28 cellular contexts compared by ENCODE assay signal in the genomic region with DNA sequence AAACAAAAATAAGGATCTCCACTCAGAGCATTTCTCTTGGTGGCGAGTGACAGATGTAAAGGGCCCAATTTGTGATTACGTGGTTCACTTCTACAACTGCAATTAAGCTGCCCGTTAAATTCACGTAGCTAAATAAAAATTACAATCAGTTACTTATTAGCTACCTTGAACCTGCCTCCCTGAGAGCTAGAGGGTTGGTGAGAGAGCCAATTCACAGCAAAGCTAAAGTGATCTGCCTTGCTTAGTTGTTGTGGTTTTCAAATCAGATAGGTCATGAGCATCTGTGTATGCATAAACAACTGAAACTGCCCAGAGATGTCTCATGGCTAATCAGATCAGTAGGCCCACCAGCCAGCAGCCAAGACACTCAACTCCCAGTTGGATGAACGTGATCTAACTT.
A peak's percentile ranks its signal among the peaks of the same experiment; 100 is the strongest.
DNase-seq lines count a peak whose midpoint lies in the region; ATAC-seq, FAIRE-seq and TF ChIP-seq lines count a peak whose summit lies in the region.
"Had no signal": no experiment of that assay in that cellular context is flagged by ENCODE, and none has a peak within 500 bp of the region (broad histone marks: within the 10 kb centered on the region; RNA-seq: fewer than 3 reads in every experiment).

No MANE protein-coding gene starts in this region.

- H3K9me2 ChIP-seq in GM23338 (ENCODE audit: insufficient read depth) (peaks cover 2% of the 10 kb centered on the region; the same call in 1 of the 2 replicates), hepatocyte (replicated peaks; ENCODE audit: insufficient read depth) (no peaks in the 10 kb centered on the region)
- H3K9me2 ChIP-seq: SK-N-SH had no signal

- FAIRE-seq in pancreas (lab: Jason Lieb, UNC): no peak
- FAIRE-seq: GM12878 had no signal

- ATAC-seq in GM23338 (no peak), pancreas (peak; percentile 28 to 50 (median 44))
- ATAC-seq: activated naive CD8-positive, alpha-beta T cell treated with anti-CD3 and anti-CD28 coated beads, Interleukin-2, amount 50 U/mL, for 24 hours; foreskin keratinocyte; GM12878; Right ventricle myocardium inferior; sciatic nerve had no signal

- H3K9me3 Mint-ChIP-seq in GM23338: no peaks in the 10 kb centered on the region
- H3K9me3 Mint-ChIP-seq: activated CD4-positive, alpha-beta memory T cell treated with anti-CD3 and anti-CD28 coated beads for 36 hours; activated naive CD8-positive, alpha-beta T cell treated with anti-CD3 and anti-CD28 coated beads, Interleukin-2, amount 50 U/mL, for 24 hours; dendritic cell treated with granulocyte-macrophage colony-stimulating factor and Interleukin-4, amounts not matched to agents 40 ng/mL and 50 ng/mL, for 4 days had no signal

- 62% methylated on average over 5 of the region's 5 CpGs for WGBS in hepatocyte (ENCODE audit: low lambda C conversion rate, missing lambda C conversion rate)
- 26 to 39% methylated on average over 5 of the region's 5 CpGs for WGBS in pancreas, 2 donors

- no peak for DNase-seq in GM23338 (ENCODE audit: low spot score)
- DNase-seq in Peyer's patch: no peak
- DNase-seq in hepatocyte (ENCODE audit: low spot score): no peak
- no peak for DNase-seq in pancreas
- no peak for DNase-seq in UCSD-AML1 (lab: John Stamatoyannopoulos, UW; ENCODE audit: unreplicated experiment)
- no peak for DNase-seq in GM20000 (ENCODE audit: low spot score)
- DNase-seq in WERI-Rb-1: no peak
- no peak for DNase-seq in RKO (ENCODE audit: low spot score)
- DNase-seq: activated CD4-positive, alpha-beta memory T cell treated with anti-CD3 and anti-CD28 coated beads for 36 hours; activated CD4-positive, CD25-positive, alpha-beta regulatory T cell treated with anti-CD3 and anti-CD28 coated beads, Interleukin-2, amount 50 U/mL, for 72 hours; activated naive CD4-positive, alpha-beta T cell; activated naive CD8-positive, alpha-beta T cell treated with anti-CD3 and anti-CD28 coated beads, Interleukin-2, amount 50 U/mL, for 24 hours; DMS153; foreskin keratinocyte; H7; Karpas-422; kidney glomerular epithelial cell; NCI-H1436 treated with DMSO at 0.1 percent for 48 hours; NCI-H446 treated with DMSO at 0.1 percent for 48 hours; SK-N-SH; stimulated activated CD4-positive, alpha-beta T cell treated with anti-CD3 and anti-CD28 coated beads, Interleukin-4, amount 100 ng/mL, for 1 hour; trophoblast cell had no signal

- no peaks in the 10 kb centered on the region for H3K79me2 ChIP-seq in GM23338 (replicated peaks; ENCODE audit: insufficient read depth)
- H3K79me2 ChIP-seq in hepatocyte: no peaks in the 10 kb centered on the region

- no peaks in the 10 kb centered on the region for H3F3A ChIP-seq in GM23338 (replicated peaks; ENCODE audit: low read depth)

- H3K27ac Mint-ChIP-seq in GM23338: no peak overlapping the region
- H3K27ac Mint-ChIP-seq: activated CD4-positive, alpha-beta memory T cell treated with anti-CD3 and anti-CD28 coated beads for 36 hours; activated naive CD8-positive, alpha-beta T cell treated with anti-CD3 and anti-CD28 coated beads, Interleukin-2, amount 50 U/mL, for 24 hours; dendritic cell treated with granulocyte-macrophage colony-stimulating factor and Interleukin-4, amounts not matched to agents 40 ng/mL and 50 ng/mL, for 4 days; memory B cell had no signal

- TF ChIP-seq CTCF in GM23338 (conservative IDR thresholded peaks at IDR 0.05; ENCODE audit: low read depth in 2 of 2) (no peak), Peyer's patch (IDR thresholded peaks at IDR 0.05) (no peak), hepatocyte (IDR thresholded peaks at IDR 0.05; ENCODE audit: poor library complexity) (no peak), pancreas (IDR thresholded peaks at IDR 0.05) (no peak), GM20000 (IDR thresholded peaks at IDR 0.05; ENCODE audit: extremely low read depth, missing control alignments) (no peak), WERI-Rb-1 (IDR thresholded peaks at IDR 0.05; ENCODE audit: low read depth, low read length) (no peak)

- H3K27me3 Mint-ChIP-seq in GM23338 (ENCODE audit: insufficient read depth, low read depth, poor library complexity): peaks cover 6% of the 10 kb centered on the region
- H3K27me3 Mint-ChIP-seq: activated naive CD8-positive, alpha-beta T cell treated with anti-CD3 and anti-CD28 coated beads, Interleukin-2, amount 50 U/mL, for 24 hours had no signal

- peak overlapping the region; percentile 7; the same call in 1 of the 2 replicates for H2AFZ ChIP-seq in GM23338
- H2AFZ ChIP-seq in hepatocyte: no peak overlapping the region

- H3K36me3 Mint-ChIP-seq in GM23338 (ENCODE audit: low read depth): no peaks in the 10 kb centered on the region
- H3K36me3 Mint-ChIP-seq: activated CD4-positive, alpha-beta memory T cell treated with anti-CD3 and anti-CD28 coated beads for 36 hours; memory B cell had no signal

- TF ChIP-seq POLR2A in Peyer's patch (IDR thresholded peaks at IDR 0.05): no peak

- no peaks in the 10 kb centered on the region for H3K4me1 Mint-ChIP-seq in GM23338
- H3K4me1 Mint-ChIP-seq: activated naive CD8-positive, alpha-beta T cell treated with anti-CD3 and anti-CD28 coated beads, Interleukin-2, amount 50 U/mL, for 24 hours; memory B cell had no signal

- H4K20me1 ChIP-seq in GM23338 (replicated peaks; ENCODE audit: insufficient read depth): no peaks in the 10 kb centered on the region
- H4K20me1 ChIP-seq in hepatocyte (ENCODE audit: insufficient read depth, poor library complexity, severe bottlenecking): no peaks in the 10 kb centered on the region

- H3K4me2 ChIP-seq in GM23338 (no peak overlapping the region), hepatocyte (peak overlapping the region; percentile 50)
- H3K4me2 ChIP-seq: SK-N-SH had no signal

- H3K4me3 ChIP-seq in GM23338: no peak overlapping the region
- H3K4me3 ChIP-seq in Peyer's patch: no peak overlapping the region
- H3K4me3 ChIP-seq in hepatocyte: no peak overlapping the region
- peak overlapping the region in 2 of 4 donors; percentile 2 to 14 for H3K4me3 ChIP-seq in pancreas
- H3K4me3 ChIP-seq in WERI-Rb-1 (ENCODE audit: low read depth, low read length): no peak overlapping the region
- H3K4me3 ChIP-seq: esophagus muscularis mucosa, GM12878 had no signal

- H3K4me1 ChIP-seq in GM23338 (ENCODE audit: insufficient read depth) (no peaks in the 10 kb centered on the region), Peyer's patch (peaks cover 0 to 48% (median 3%) of the 10 kb centered on the region in 4 donors), hepatocyte (ENCODE audit: insufficient read depth) (peaks cover 29% of the 10 kb centered on the region), pancreas (peaks cover 22 to 28% (median 22%) of the 10 kb centered on the region in 3 donors)
- H3K4me1 ChIP-seq: foreskin keratinocyte had no signal

- no peaks in the 10 kb centered on the region for H3K9me3 ChIP-seq in Peyer's patch
- no peaks in the 10 kb centered on the region for H3K9me3 ChIP-seq in hepatocyte (ENCODE audit: low read depth)
- no peaks in the 10 kb centered on the region for H3K9me3 ChIP-seq in pancreas
- peaks cover 3% of the 10 kb centered on the region for H3K9me3 ChIP-seq in WERI-Rb-1 (ENCODE audit: severe bottlenecking)
- H3K9me3 ChIP-seq: esophagus muscularis mucosa, SK-N-SH had no signal

- H3K27ac ChIP-seq in GM23338 (ENCODE audit: low read depth) (no peak overlapping the region), Peyer's patch (peak overlapping the region in 3 of 4 donors; percentile 49 to 65 (median 53)), hepatocyte (peak overlapping the region; percentile 41), pancreas (peak overlapping the region; percentile 21 to 62 (median 52)), WERI-Rb-1 (no peak overlapping the region)
- H3K27ac ChIP-seq: foreskin keratinocyte had no signal

- intact Hi-C loops in pancreas (cut with DNase I): no loop called here

- H3K4me3 Mint-ChIP-seq in GM23338: no peak overlapping the region
- H3K4me3 Mint-ChIP-seq: activated CD4-positive, alpha-beta memory T cell treated with anti-CD3 and anti-CD28 coated beads for 36 hours; activated naive CD8-positive, alpha-beta T cell treated with anti-CD3 and anti-CD28 coated beads, Interleukin-2, amount 50 U/mL, for 24 hours; dendritic cell treated with granulocyte-macrophage colony-stimulating factor and Interleukin-4, amounts not matched to agents 40 ng/mL and 50 ng/mL, for 4 days; memory B cell had no signal

- no peaks in the 10 kb centered on the region for H3K27me3 ChIP-seq in GM23338 (ENCODE audit: insufficient read depth)
- no peaks in the 10 kb centered on the region for H3K27me3 ChIP-seq in Peyer's patch
- no peaks in the 10 kb centered on the region for H3K27me3 ChIP-seq in hepatocyte
- no peaks in the 10 kb centered on the region for H3K27me3 ChIP-seq in pancreas
- H3K27me3 ChIP-seq in WERI-Rb-1 (ENCODE audit: insufficient read depth, low read depth, severe bottlenecking): no peaks in the 10 kb centered on the region
- H3K27me3 ChIP-seq: esophagus muscularis mucosa, foreskin keratinocyte had no signal

- H3K36me3 ChIP-seq in GM23338 (ENCODE audit: insufficient read depth) (no peaks in the 10 kb centered on the region), Peyer's patch (no peaks in the 10 kb centered on the region), hepatocyte (replicated peaks; ENCODE audit: insufficient read depth, low read depth) (no peaks in the 10 kb centered on the region), pancreas (no peaks in the 10 kb centered on the region), WERI-Rb-1 (no peaks in the 10 kb centered on the region)
- H3K36me3 ChIP-seq: esophagus muscularis mucosa had no signal

TF ChIP-seq in GM23338, 12 proteins besides CTCF, POLR2A, EP300 and RAD21 (continues in another document):
- TF ChIP-seq, protein P1, sequence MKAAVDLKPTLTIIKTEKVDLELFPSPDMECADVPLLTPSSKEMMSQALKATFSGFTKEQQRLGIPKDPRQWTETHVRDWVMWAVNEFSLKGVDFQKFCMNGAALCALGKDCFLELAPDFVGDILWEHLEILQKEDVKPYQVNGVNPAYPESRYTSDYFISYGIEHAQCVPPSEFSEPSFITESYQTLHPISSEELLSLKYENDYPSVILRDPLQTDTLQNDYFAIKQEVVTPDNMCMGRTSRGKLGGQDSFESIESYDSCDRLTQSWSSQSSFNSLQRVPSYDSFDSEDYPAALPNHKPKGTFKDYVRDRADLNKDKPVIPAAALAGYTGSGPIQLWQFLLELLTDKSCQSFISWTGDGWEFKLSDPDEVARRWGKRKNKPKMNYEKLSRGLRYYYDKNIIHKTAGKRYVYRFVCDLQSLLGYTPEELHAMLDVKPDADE (IDR thresholded peaks at IDR 0.05): no peak
- no peak for TF ChIP-seq ZNF114 (CRISPR knock-in tag; IDR thresholded peaks at IDR 0.05)
- no peak for TF ChIP-seq STAT1 (IDR thresholded peaks at IDR 0.05; ENCODE audit: unreplicated experiment)
- TF ChIP-seq EZH2 (IDR thresholded peaks at IDR 0.05; ENCODE audit: low read depth, unreplicated experiment): no peak

Comparison
In these comparisons a context has a peak if more than half of its experiments do, and no peak if none do; other contexts are left out.
1. H3K27ac ChIP-seq: peak in Peyer's patch (3 of 4), hepatocyte (single experiment) and pancreas (4 of 4); none in GM23338 (single experiment) and WERI-Rb-1 (single experiment).